Comparison of ENCODE assay signal across 11 cellular contexts in genomic region chr10:32298066-32298812, GRCh38. TPM values are rescaled to one million over a fixed set of nuclear protein-coding genes. Genes with fewer than 3 reads are reported as not detected.
DNase-seq lines count a peak whose midpoint lies in the region; ATAC-seq and TF ChIP-seq lines count a peak whose summit lies in the region.
"Had no signal": no experiment of that assay in that cellular context is flagged by ENCODE, and none has a peak within 500 bp of the region (broad histone marks: within the 10 kb centered on the region; RNA-seq: fewer than 3 reads in every experiment).

No MANE protein-coding gene starts in this region.

- no peak for ATAC-seq in activated CD4-positive, alpha-beta T cell treated with anti-CD3 and anti-CD28 coated beads for 36 hours
- ATAC-seq in sciatic nerve = no peak
- no peak for ATAC-seq in GM21390 (IDR thresholded peaks at IDR 0.05; ENCODE audit: unreplicated experiment)

- H3K27me3 Mint-ChIP-seq in activated CD4-positive, alpha-beta T cell treated with anti-CD3 and anti-CD28 coated beads for 36 hours = no peaks in the 10 kb centered on the region
- no peaks in the 10 kb centered on the region for H3K27me3 Mint-ChIP-seq in endothelial cell (ENCODE audit: unreplicated experiment)

- POLR2A ChIA-PET in activated CD4-positive, alpha-beta T cell treated with anti-CD3 and anti-CD28 coated beads for 36 hours (lab: Charles Lee) = no interaction called here

- no peaks in the 10 kb centered on the region for H3K9me3 Mint-ChIP-seq in activated CD4-positive, alpha-beta T cell treated with anti-CD3 and anti-CD28 coated beads for 36 hours (ENCODE audit: low read depth)
- no peaks in the 10 kb centered on the region for H3K9me3 Mint-ChIP-seq in endothelial cell (ENCODE audit: unreplicated experiment)

- H3K27ac Mint-ChIP-seq in activated CD4-positive, alpha-beta T cell treated with anti-CD3 and anti-CD28 coated beads for 36 hours = peak overlapping the region; percentile 82
- peak overlapping the region; percentile 9 for H3K27ac Mint-ChIP-seq in endothelial cell (ENCODE audit: unreplicated experiment)

- DNase-seq in activated CD4-positive, alpha-beta T cell treated with anti-CD3 and anti-CD28 coated beads for 36 hours = no peak
- no peak for DNase-seq in activated CD4-positive, alpha-beta T cell treated with anti-CD3 and anti-CD28 coated beads, Interleukin-2, amount 50 U/mL, for 48 hours
- DNase-seq in RPMI7951 (ENCODE audit: low read depth) (peak; percentile 62), endothelial cell (ENCODE audit: low spot score) (no peak), pulmonary artery endothelial cell (ENCODE audit: low read depth, low spot score) (peak; percentile 58), sciatic nerve (ENCODE audit: low spot score) (no peak)
- no peak for DNase-seq in stimulated activated CD4-positive, alpha-beta T cell treated with anti-CD3 and anti-CD28 coated beads, Interleukin-4, amount 100 ng/mL, for 24 hours
- DNase-seq: caudate nucleus, MV-4-11, ovary had no signal

- peaks cover 26% of the 10 kb centered on the region for H3K36me3 Mint-ChIP-seq in activated CD4-positive, alpha-beta T cell treated with anti-CD3 and anti-CD28 coated beads for 36 hours (ENCODE audit: low read depth)
- peaks cover 5% of the 10 kb centered on the region for H3K36me3 Mint-ChIP-seq in endothelial cell (ENCODE audit: low read depth, unreplicated experiment)

- H3K4me3 Mint-ChIP-seq in activated CD4-positive, alpha-beta T cell treated with anti-CD3 and anti-CD28 coated beads for 36 hours = peak overlapping the region; percentile 50
- no peak overlapping the region for H3K4me3 Mint-ChIP-seq in endothelial cell (ENCODE audit: unreplicated experiment)

- no peak for TF ChIP-seq CTCF in endothelial cell (IDR thresholded peaks at IDR 0.05; ENCODE audit: unreplicated experiment)

- CTCF ChIA-PET in activated CD4-positive, alpha-beta T cell treated with anti-CD3 and anti-CD28 coated beads for 36 hours (lab: Charles Lee) = interaction anchor here (1.1 kb wide), 1 partner anchor 9 kb away, joined by 4 read pairs; no protein-coding TSS in a partner anchor

- intact Hi-C loops in activated CD4-positive, alpha-beta T cell treated with anti-CD3 and anti-CD28 coated beads for 36 hours (cut with DNase I, micrococcal nuclease) = loop anchor here in 1 of 2 experiments (5.0 kb wide), 1 partner anchor 34 kb away; no protein-coding TSS in a partner anchor
- intact Hi-C loops in sciatic nerve (cut with DNase I) = no loop called here

- H3K4me1 Mint-ChIP-seq in activated CD4-positive, alpha-beta T cell treated with anti-CD3 and anti-CD28 coated beads for 36 hours = peaks cover 59% of the 10 kb centered on the region
- peaks cover 11% of the 10 kb centered on the region for H3K4me1 Mint-ChIP-seq in endothelial cell (ENCODE audit: unreplicated experiment)

RNA-seq across cellular contexts. Expression of gene EPC1, which starts 48.7 kb away (rescaled TPM):
- 10 to 100 TPM; 28.8 to 31.0 TPM for total RNA-seq in activated CD4-positive, alpha-beta T cell treated with anti-CD3 and anti-CD28 coated beads for 36 hours
- total RNA-seq in RPMI7951 (2014; rRNA removed; shearing (Covaris generic)) = 14.1 and 18.1 TPM in 2 replicates
- total RNA-seq in endothelial cell (ENCODE audit: unreplicated experiment) (31.0 TPM), pulmonary artery endothelial cell (18.4 and 19.8 TPM in 2 replicates), sciatic nerve (63.6 TPM)

Comparison
In these comparisons a context has a peak if more than half of its experiments do, and no peak if none do; other contexts are left out.
1. DNase-seq: peak in RPMI7951 (single experiment) and pulmonary artery endothelial cell (single experiment); none in activated CD4-positive, alpha-beta T cell treated with anti-CD3 and anti-CD28 coated beads for 36 hours (single experiment), activated CD4-positive, alpha-beta T cell treated with anti-CD3 and anti-CD28 coated beads, Interleukin-2, amount 50 U/mL, for 48 hours (0 of 2), endothelial cell (single experiment), sciatic nerve (single experiment) and stimulated activated CD4-positive, alpha-beta T cell treated with anti-CD3 and anti-CD28 coated beads, Interleukin-4, amount 100 ng/mL, for 24 hours (single experiment).